8 cellular contexts compared by ENCODE assay signal in the genomic region with DNA sequence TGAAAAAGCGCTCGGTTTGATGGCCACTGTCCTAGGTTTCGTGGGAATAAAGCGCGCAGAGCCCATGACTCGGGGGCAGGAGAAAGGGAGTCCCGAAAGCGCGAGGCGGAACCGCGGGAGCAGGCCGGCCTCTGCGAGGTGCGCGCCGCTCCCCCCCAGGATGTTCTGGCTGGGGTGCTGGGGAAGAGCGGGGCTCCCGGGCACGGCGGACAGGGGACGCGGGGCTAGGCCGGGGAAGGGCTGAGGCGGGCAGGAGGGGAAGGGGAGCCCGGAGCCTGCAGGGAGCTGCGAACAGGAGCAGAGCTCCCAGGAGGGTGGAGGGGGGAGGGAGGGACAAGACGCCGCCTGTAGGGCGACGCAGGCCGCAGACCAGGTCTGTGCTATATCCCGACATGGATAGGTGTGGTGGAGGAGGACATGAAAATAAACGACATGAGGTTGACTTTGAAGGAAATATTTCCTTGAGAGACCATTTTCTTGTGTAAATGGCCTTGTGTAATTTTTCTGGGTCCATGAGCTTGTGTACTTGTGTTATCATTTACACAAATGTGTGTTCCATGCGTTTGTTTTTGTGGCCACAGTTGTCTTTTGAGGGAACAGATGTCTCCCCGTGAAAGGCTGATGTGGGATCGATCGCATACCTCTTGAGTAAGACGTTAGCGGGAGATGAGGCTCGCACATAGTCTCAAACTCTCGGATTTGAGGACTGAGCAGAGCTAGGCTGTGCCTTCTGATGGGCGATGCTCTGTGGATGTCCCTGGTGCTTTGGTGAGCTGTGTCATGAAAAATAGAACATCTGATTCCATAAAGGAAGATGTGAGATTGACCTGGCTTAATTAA. TPM values are rescaled to one million over a fixed set of nuclear protein-coding genes. Genes with fewer than 3 reads are reported as not detected.
DNase-seq lines count a peak whose midpoint lies in the region; ATAC-seq and TF ChIP-seq lines count a peak whose summit lies in the region.

No MANE protein-coding gene starts in this region.

- peaks cover 90% of the 10 kb centered on the region for H3K79me2 ChIP-seq in DND-41 (ENCODE audit: insufficient read depth, low read length)
- no peaks in the 10 kb centered on the region for H3K79me2 ChIP-seq in parathyroid adenoma

- H3K4me2 ChIP-seq in DND-41 (ENCODE audit: insufficient read depth, low read length) (peak overlapping the region; percentile 82), parathyroid adenoma (ENCODE audit: low read length) (peak overlapping the region; percentile 79)

- H2AFZ ChIP-seq in DND-41 (ENCODE audit: low read depth, low read length), result peak overlapping the region; percentile 85
- H2AFZ ChIP-seq in parathyroid adenoma, result peak overlapping the region; percentile 61

- DNase-seq in DND-41 (peak; percentile 64), HPDE6-E6E7 (ENCODE audit: extremely low spot score) (peak; percentile 60), Peyer's patch (peak in 2 of 3 donors; percentile 32 to 56), cardiac muscle cell (ENCODE audit: low read depth in 1 of 2, low spot score in 1 of 2) (peak; percentile 62 to 76), NCI-H1048 (lab: John Stamatoyannopoulos, UW) (no peak)

- H3K4me3 ChIP-seq in DND-41 (ENCODE audit: low read depth in 1 of 2, low read length in 2 of 2) (peak overlapping the region; percentile 66 to 71), Peyer's patch (peak overlapping the region; percentile 80 to 92 (median 86)), cardiac muscle cell (peak overlapping the region; percentile 86), parathyroid adenoma (ENCODE audit: low read depth, low read length) (peak overlapping the region; percentile 98)

- peak; percentile 50 for TF ChIP-seq CTCF in DND-41 (IDR thresholded peaks at IDR 0.05; ENCODE audit: borderline replicate concordance, extremely low read depth, low read length, poor library complexity, severe bottlenecking)
- peak in 3 of 6 experiments; percentile 11 to 40 (median 24) for TF ChIP-seq CTCF in Peyer's patch (IDR thresholded peaks at IDR 0.05)
- TF ChIP-seq CTCF in cardiac muscle cell (IDR thresholded peaks at IDR 0.05; ENCODE audit: low read depth, low read length), result peak; percentile 26
- TF ChIP-seq CTCF in parathyroid adenoma (IDR thresholded peaks at IDR 0.05), result no peak

- H3K27ac ChIP-seq in DND-41 (ENCODE audit: low read length) (peak overlapping the region; percentile 77), Peyer's patch (peak overlapping the region; percentile 96 to 99 (median 98)), cardiac muscle cell (peak overlapping the region; percentile 88), parathyroid adenoma (peak overlapping the region; percentile 58)

- H4K20me1 ChIP-seq in DND-41 (ENCODE audit: insufficient read depth, low read length), result peaks cover 56% of the 10 kb centered on the region

- H3K4me1 Mint-ChIP-seq in activated naive CD8-positive, alpha-beta T cell (ENCODE audit: low read depth), result peaks cover 34% of the 10 kb centered on the region

- no peak for TF ChIP-seq POLR2A in Peyer's patch (IDR thresholded peaks at IDR 0.05)

- H3K27me3 ChIP-seq in DND-41 (ENCODE audit: insufficient read depth, low read length, poor library complexity) (no peaks in the 10 kb centered on the region), Peyer's patch (no peaks in the 10 kb centered on the region), cardiac muscle cell (no peaks in the 10 kb centered on the region), parathyroid adenoma (ENCODE audit: control insufficient read depth, insufficient read depth, low read length) (no peaks in the 10 kb centered on the region)

- H3K27me3 Mint-ChIP-seq in activated naive CD8-positive, alpha-beta T cell, result no peaks in the 10 kb centered on the region

- peak overlapping the region; percentile 62 for H3K27ac Mint-ChIP-seq in activated naive CD8-positive, alpha-beta T cell

- no peaks in the 10 kb centered on the region for H3K9me3 Mint-ChIP-seq in activated naive CD8-positive, alpha-beta T cell (ENCODE audit: low read depth)

- peaks cover 5% of the 10 kb centered on the region for H3K36me3 Mint-ChIP-seq in activated naive CD8-positive, alpha-beta T cell

- H3K9ac ChIP-seq in DND-41 (ENCODE audit: low read depth, low read length) (peak overlapping the region; percentile 100), parathyroid adenoma (no peak overlapping the region)

- peak overlapping the region; percentile 84 for H3K4me3 Mint-ChIP-seq in activated naive CD8-positive, alpha-beta T cell

- H3K9me3 ChIP-seq in DND-41 (ENCODE audit: insufficient read depth, low read length, severe bottlenecking) (no peaks in the 10 kb centered on the region), Peyer's patch (no peaks in the 10 kb centered on the region), cardiac muscle cell (ENCODE audit: low read depth) (no peaks in the 10 kb centered on the region), parathyroid adenoma (ENCODE audit: control insufficient read depth, low read length) (no peaks in the 10 kb centered on the region)

- H3K4me1 ChIP-seq in DND-41 (ENCODE audit: insufficient read depth, low read length) (peaks cover 44% of the 10 kb centered on the region), Peyer's patch (peaks cover 0 to 25% (median 7%) of the 10 kb centered on the region in 4 donors), cardiac muscle cell (ENCODE audit: low read depth) (peaks cover 10% of the 10 kb centered on the region), parathyroid adenoma (peaks cover 3% of the 10 kb centered on the region)

- ATAC-seq in DND-41 (ENCODE audit: insufficient read depth, low read depth) (peak; percentile 23), HG03571 (IDR thresholded peaks at IDR 0.05; ENCODE audit: unreplicated experiment) (no peak)

- H3K36me3 ChIP-seq in DND-41 (ENCODE audit: insufficient read depth, low read length), result peaks cover 65% of the 10 kb centered on the region
- H3K36me3 ChIP-seq in Peyer's patch, result peaks cover 0 to 24% (median 0%) of the 10 kb centered on the region in 3 donors
- peaks cover 8% of the 10 kb centered on the region for H3K36me3 ChIP-seq in cardiac muscle cell
- H3K36me3 ChIP-seq in parathyroid adenoma (ENCODE audit: control insufficient read depth, insufficient read depth, low read length), result no peaks in the 10 kb centered on the region

RNA-seq across cellular contexts. Expression of gene PCNT, which starts 1.3 kb away (rescaled TPM):
- total RNA-seq in Peyer's patch, result 100 to 1,000 TPM in 1 of 4 donors, 10 to 100 TPM in 3; 29.2 to 119 (median 59.5) TPM
- total RNA-seq in cardiac muscle cell, result 26.6 and 31.3 TPM in 2 replicates
- 18.3 and 26.2 TPM in 2 replicates for polyA plus RNA-seq in cardiac muscle cell

RNA-seq across cellular contexts. Expression of gene C21orf58, which starts 1.6 kb away (rescaled TPM):
- total RNA-seq in Peyer's patch (10 to 100 TPM in 2 of 4 donors, 1 to 10 TPM in 2; 4.6 to 20.6 (median 11.4) TPM), cardiac muscle cell (15.5 and 32.6 TPM in 2 replicates)
- 11.1 and 36.5 TPM in 2 replicates for polyA plus RNA-seq in cardiac muscle cell

RNA-seq across cellular contexts. Expression of gene YBEY, which starts 39.2 kb away (rescaled TPM):
- total RNA-seq in Peyer's patch (10 to 100 TPM in 3 of 4 donors, 1 to 10 TPM in 1; 5.3 to 32.6 (median 17.5) TPM), cardiac muscle cell (17.9 and 24.9 TPM in 2 replicates)
- 24.5 and 25.5 TPM in 2 replicates for polyA plus RNA-seq in cardiac muscle cell

RNA-seq across cellular contexts. Expression of gene MCM3AP, which starts 39.9 kb away (rescaled TPM):
- total RNA-seq in Peyer's patch, result 100 to 1,000 TPM in 3 of 4 donors, 10 to 100 TPM in 1; 96.7 to 178 (median 148) TPM
- total RNA-seq in cardiac muscle cell, result 71.8 and 106 TPM in 2 replicates
- polyA plus RNA-seq in cardiac muscle cell, result 39.6 and 74.3 TPM in 2 replicates
